In the genomic region with DNA sequence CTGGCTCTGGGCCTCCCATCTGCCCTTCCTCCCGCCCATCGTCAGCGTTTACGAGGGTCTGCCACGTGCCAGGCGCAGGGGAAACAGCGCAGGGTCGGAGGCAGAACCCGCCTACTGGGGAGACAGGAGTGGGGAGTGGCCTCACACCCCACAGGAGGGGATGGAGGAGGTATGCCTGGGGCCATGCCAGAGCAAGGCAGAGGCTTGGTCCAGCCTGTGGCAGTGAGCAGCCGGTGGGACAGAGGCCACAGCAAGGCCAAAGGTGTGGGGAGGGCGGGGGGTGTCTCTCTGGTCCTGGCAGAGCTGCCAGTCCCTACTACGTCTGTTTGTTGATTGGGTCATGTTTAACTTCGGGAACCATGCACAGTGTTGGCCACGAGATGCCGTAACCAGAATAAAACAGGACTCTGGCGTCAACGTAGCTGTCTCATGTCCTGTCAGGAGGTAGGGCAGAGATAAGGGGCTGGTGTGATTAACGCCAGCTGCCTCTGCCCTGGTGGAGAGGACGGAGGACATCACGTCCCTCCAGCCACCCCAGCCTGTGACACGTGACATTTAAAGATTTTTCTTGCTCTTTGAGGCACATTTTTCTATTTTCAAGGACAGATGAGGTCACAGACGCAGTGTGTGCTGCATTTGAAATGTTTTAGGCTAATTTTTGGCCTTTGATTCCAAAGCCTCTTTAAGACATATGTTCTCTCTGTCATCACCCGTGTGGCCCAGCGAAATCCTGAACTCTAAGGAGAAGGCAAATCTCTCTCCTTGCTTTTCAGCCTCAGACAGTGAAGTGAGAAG, we compare ENCODE assay signal across 1 cellular context.
A peak's percentile ranks its signal among the peaks of the same experiment; 100 is the strongest.
TF ChIP-seq lines count a peak whose summit lies in the region.

No MANE protein-coding gene starts in this region.

TF ChIP-seq in K562, 482 proteins besides CTCF, POLR2A, EP300 and RAD21 (continued from another document):
- TF ChIP-seq, protein P1, sequence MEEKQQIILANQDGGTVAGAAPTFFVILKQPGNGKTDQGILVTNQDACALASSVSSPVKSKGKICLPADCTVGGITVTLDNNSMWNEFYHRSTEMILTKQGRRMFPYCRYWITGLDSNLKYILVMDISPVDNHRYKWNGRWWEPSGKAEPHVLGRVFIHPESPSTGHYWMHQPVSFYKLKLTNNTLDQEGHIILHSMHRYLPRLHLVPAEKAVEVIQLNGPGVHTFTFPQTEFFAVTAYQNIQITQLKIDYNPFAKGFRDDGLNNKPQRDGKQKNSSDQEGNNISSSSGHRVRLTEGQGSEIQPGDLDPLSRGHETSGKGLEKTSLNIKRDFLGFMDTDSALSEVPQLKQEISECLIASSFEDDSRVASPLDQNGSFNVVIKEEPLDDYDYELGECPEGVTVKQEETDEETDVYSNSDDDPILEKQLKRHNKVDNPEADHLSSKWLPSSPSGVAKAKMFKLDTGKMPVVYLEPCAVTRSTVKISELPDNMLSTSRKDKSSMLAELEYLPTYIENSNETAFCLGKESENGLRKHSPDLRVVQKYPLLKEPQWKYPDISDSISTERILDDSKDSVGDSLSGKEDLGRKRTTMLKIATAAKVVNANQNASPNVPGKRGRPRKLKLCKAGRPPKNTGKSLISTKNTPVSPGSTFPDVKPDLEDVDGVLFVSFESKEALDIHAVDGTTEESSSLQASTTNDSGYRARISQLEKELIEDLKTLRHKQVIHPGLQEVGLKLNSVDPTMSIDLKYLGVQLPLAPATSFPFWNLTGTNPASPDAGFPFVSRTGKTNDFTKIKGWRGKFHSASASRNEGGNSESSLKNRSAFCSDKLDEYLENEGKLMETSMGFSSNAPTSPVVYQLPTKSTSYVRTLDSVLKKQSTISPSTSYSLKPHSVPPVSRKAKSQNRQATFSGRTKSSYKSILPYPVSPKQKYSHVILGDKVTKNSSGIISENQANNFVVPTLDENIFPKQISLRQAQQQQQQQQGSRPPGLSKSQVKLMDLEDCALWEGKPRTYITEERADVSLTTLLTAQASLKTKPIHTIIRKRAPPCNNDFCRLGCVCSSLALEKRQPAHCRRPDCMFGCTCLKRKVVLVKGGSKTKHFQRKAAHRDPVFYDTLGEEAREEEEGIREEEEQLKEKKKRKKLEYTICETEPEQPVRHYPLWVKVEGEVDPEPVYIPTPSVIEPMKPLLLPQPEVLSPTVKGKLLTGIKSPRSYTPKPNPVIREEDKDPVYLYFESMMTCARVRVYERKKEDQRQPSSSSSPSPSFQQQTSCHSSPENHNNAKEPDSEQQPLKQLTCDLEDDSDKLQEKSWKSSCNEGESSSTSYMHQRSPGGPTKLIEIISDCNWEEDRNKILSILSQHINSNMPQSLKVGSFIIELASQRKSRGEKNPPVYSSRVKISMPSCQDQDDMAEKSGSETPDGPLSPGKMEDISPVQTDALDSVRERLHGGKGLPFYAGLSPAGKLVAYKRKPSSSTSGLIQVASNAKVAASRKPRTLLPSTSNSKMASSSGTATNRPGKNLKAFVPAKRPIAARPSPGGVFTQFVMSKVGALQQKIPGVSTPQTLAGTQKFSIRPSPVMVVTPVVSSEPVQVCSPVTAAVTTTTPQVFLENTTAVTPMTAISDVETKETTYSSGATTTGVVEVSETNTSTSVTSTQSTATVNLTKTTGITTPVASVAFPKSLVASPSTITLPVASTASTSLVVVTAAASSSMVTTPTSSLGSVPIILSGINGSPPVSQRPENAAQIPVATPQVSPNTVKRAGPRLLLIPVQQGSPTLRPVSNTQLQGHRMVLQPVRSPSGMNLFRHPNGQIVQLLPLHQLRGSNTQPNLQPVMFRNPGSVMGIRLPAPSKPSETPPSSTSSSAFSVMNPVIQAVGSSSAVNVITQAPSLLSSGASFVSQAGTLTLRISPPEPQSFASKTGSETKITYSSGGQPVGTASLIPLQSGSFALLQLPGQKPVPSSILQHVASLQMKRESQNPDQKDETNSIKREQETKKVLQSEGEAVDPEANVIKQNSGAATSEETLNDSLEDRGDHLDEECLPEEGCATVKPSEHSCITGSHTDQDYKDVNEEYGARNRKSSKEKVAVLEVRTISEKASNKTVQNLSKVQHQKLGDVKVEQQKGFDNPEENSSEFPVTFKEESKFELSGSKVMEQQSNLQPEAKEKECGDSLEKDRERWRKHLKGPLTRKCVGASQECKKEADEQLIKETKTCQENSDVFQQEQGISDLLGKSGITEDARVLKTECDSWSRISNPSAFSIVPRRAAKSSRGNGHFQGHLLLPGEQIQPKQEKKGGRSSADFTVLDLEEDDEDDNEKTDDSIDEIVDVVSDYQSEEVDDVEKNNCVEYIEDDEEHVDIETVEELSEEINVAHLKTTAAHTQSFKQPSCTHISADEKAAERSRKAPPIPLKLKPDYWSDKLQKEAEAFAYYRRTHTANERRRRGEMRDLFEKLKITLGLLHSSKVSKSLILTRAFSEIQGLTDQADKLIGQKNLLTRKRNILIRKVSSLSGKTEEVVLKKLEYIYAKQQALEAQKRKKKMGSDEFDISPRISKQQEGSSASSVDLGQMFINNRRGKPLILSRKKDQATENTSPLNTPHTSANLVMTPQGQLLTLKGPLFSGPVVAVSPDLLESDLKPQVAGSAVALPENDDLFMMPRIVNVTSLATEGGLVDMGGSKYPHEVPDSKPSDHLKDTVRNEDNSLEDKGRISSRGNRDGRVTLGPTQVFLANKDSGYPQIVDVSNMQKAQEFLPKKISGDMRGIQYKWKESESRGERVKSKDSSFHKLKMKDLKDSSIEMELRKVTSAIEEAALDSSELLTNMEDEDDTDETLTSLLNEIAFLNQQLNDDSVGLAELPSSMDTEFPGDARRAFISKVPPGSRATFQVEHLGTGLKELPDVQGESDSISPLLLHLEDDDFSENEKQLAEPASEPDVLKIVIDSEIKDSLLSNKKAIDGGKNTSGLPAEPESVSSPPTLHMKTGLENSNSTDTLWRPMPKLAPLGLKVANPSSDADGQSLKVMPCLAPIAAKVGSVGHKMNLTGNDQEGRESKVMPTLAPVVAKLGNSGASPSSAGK (IDR thresholded peaks at IDR 0.05): peak; percentile 88
- 0 out of 2 replicates have a peak, but pooled peaks have one; percentile 13 for TF ChIP-seq ETV1 (tag; conservative IDR thresholded peaks at IDR 0.05; ENCODE audit: low read depth)
- TF ChIP-seq, protein P2, sequence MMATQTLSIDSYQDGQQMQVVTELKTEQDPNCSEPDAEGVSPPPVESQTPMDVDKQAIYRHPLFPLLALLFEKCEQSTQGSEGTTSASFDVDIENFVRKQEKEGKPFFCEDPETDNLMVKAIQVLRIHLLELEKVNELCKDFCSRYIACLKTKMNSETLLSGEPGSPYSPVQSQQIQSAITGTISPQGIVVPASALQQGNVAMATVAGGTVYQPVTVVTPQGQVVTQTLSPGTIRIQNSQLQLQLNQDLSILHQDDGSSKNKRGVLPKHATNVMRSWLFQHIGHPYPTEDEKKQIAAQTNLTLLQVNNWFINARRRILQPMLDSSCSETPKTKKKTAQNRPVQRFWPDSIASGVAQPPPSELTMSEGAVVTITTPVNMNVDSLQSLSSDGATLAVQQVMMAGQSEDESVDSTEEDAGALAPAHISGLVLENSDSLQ (IDR thresholded peaks at IDR 0.05): peak; percentile 31; the same call in 1 of the 2 replicates
- TF ChIP-seq BHLHE40 (IDR thresholded peaks at IDR 0.05; ENCODE audit: low read length): 0 out of 2 replicates have a peak, but pooled peaks have one; percentile 25
- TF ChIP-seq CREM (IDR thresholded peaks at IDR 0.05; ENCODE audit: low read depth): peak; percentile 29; the same call in 1 of the 2 replicates
- TF ChIP-seq, protein P3, sequence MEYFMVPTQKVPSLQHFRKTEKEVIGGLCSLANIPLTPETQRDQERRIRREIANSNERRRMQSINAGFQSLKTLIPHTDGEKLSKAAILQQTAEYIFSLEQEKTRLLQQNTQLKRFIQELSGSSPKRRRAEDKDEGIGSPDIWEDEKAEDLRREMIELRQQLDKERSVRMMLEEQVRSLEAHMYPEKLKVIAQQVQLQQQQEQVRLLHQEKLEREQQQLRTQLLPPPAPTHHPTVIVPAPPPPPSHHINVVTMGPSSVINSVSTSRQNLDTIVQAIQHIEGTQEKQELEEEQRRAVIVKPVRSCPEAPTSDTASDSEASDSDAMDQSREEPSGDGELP (CRISPR knock-in tag; IDR thresholded peaks at IDR 0.05; ENCODE audit: borderline replicate concordance): peak; percentile 41; the same call in 1 of the 2 replicates
